8 cellular contexts compared by ENCODE assay signal in genomic region chr7:92133737-92134270, GRCh38. TPM values are rescaled to one million over a fixed set of nuclear protein-coding genes. Genes with fewer than 3 reads are reported as not detected.
DNase-seq lines count a peak whose midpoint lies in the region; ATAC-seq, FAIRE-seq and TF ChIP-seq lines count a peak whose summit lies in the region.

No MANE protein-coding gene starts in this region.

- H3K9me3 ChIP-seq in keratinocyte (ENCODE audit: control insufficient read depth, low read depth, low read length) = no peaks in the 10 kb centered on the region

- peaks cover 11% of the 10 kb centered on the region for H3K4me1 ChIP-seq in keratinocyte (ENCODE audit: control insufficient read depth, extremely low read depth, insufficient read depth, low read length)

- peak overlapping the region; percentile 97 for H3K9ac ChIP-seq in keratinocyte (ENCODE audit: control insufficient read depth, extremely low read depth, insufficient read depth, low read length)

- TF ChIP-seq CTCF in keratinocyte (optimal IDR thresholded peaks at IDR 0.05 in 1 of 3, IDR thresholded peaks at IDR 0.05 in 1 of 3, conservative IDR thresholded peaks at IDR 0.05 in 1 of 3; ENCODE audit: extremely low read depth in 1 of 3, insufficient read depth in 2 of 3, low read length in 3 of 3) = peak; percentile 66 to 83 (median 80)

- peak overlapping the region; percentile 93 for H3K4me2 ChIP-seq in keratinocyte (ENCODE audit: control insufficient read depth, extremely low read depth, insufficient read depth, low read depth, low read length)

- H3K27me3 ChIP-seq in keratinocyte (ENCODE audit: control insufficient read depth, extremely low read depth, insufficient read depth, low read length) = no peaks in the 10 kb centered on the region

- peak overlapping the region; percentile 97 for H2AFZ ChIP-seq in keratinocyte (ENCODE audit: control insufficient read depth, low read length)

- no peak for FAIRE-seq in keratinocyte (lab: Jason Lieb, UNC)

- no peaks in the 10 kb centered on the region for H3K9me1 ChIP-seq in keratinocyte (ENCODE audit: control insufficient read depth, extremely low read depth, insufficient read depth, low read length)

- DNase-seq in NCI-H187 (lab: John Stamatoyannopoulos, UW) (peak; percentile 35 to 55), NCI-H187 treated with DMSO at 0.1 percent for 48 hours (lab: John Stamatoyannopoulos, UW) (no peak), NCI-H1694 treated with DMSO at 0.1 percent for 48 hours (lab: John Stamatoyannopoulos, UW) (peak; percentile 65), keratinocyte (ENCODE audit: low read depth, low spot score) (no peak)
- peak; percentile 33 for DNase-seq in activated CD4-positive, CD25-positive, alpha-beta regulatory T cell treated with anti-CD3 and anti-CD28 coated beads, Interleukin-2, amount 50 U/mL, for 16 hours (ENCODE audit: low read depth, low spot score)
- peak; percentile 54 for DNase-seq in central memory CD4-positive, alpha-beta T cell
- peak; percentile 27 to 31 for DNase-seq in stimulated activated CD4-positive, alpha-beta T cell treated with anti-CD3 and anti-CD28 coated beads, Interleukin-15, amount 100 ng/mL, for 1 hour (ENCODE audit: low read depth in 1 of 2, low spot score in 1 of 2)

- peaks cover 11% of the 10 kb centered on the region for H4K20me1 ChIP-seq in keratinocyte (ENCODE audit: control insufficient read depth, extremely low read depth, insufficient read depth, low read length)

- H3K79me2 ChIP-seq in keratinocyte (ENCODE audit: control insufficient read depth, insufficient read depth, low read length) = peaks cover 54% of the 10 kb centered on the region

- peak overlapping the region; percentile 89 to 96 (median 89) for H3K4me3 ChIP-seq in keratinocyte (ENCODE audit: control insufficient read depth in 2 of 3, extremely low read depth in 1 of 3, insufficient read depth in 2 of 3, low read depth in 1 of 3, low read length in 3 of 3)

- H3K27ac ChIP-seq in keratinocyte (ENCODE audit: control insufficient read depth, insufficient read depth, low read length) = peak overlapping the region; percentile 98

- ATAC-seq in HG02884 (IDR thresholded peaks at IDR 0.05; ENCODE audit: unreplicated experiment) = peak; percentile 18

- dilution Hi-C loops in keratinocyte (cut with MboI; ENCODE audit: extremely low pct_ligation_motif_present, low sequenced_read_pairs) = no loop called here

- H3K36me3 ChIP-seq in keratinocyte (ENCODE audit: control insufficient read depth in 2 of 2, extremely low read depth in 1 of 2, insufficient read depth in 2 of 2, low read length in 2 of 2) = peaks cover 9% of the 10 kb centered on the region in 2 experiments

RNA-seq across cellular contexts. Expression of gene CYP51A1, which starts 0.5 kb away (rescaled TPM):
- polyA plus RNA-seq in keratinocyte = 27.3 to 55.1 TPM (median 47.1 TPM) in 3 replicates
- 21.0 TPM for polyA plus RNA-seq in keratinocyte (2011; ENCODE audit: low read depth)
- polyA plus RNA-seq in keratinocyte (2011; cell fraction: cytosol; rRNA removed) = 29.5 and 41.7 TPM in 2 replicates
- polyA plus RNA-seq in keratinocyte (2011; cell fraction: nucleus; rRNA removed) = 59.5 and 69.7 TPM in 2 replicates
- polyA plus RNA-seq in keratinocyte (2012; ENCODE audit: low replicate concordance) = 72.5 and 180 TPM in 2 replicates
- 30.5 to 62.3 TPM (median 34.2 TPM) in 3 replicates for polyA minus RNA-seq in keratinocyte
- polyA minus RNA-seq in keratinocyte (2011; cell fraction: cytosol; rRNA and poly(A)+ RNA removed) = 76.2 TPM
- polyA minus RNA-seq in keratinocyte (2011; cell fraction: nucleus; rRNA and poly(A)+ RNA removed) = 60.6 and 97.5 TPM in 2 replicates

RNA-seq across cellular contexts. Expression of gene LRRD1, which starts 45.1 kb away (rescaled TPM):
- 0.04 TPM in 2 of 3 replicates, not detected in the other for polyA plus RNA-seq in keratinocyte
- not detected for polyA plus RNA-seq in keratinocyte (2011; ENCODE audit: low read depth)
- not detected in 2 replicates for polyA plus RNA-seq in keratinocyte (2011; cell fraction: cytosol; rRNA removed)
- polyA plus RNA-seq in keratinocyte (2011; cell fraction: nucleus; rRNA removed) = 0.10 and 0.11 TPM in 2 replicates
- polyA plus RNA-seq in keratinocyte (2012; ENCODE audit: low replicate concordance) = 0.11 and 0.26 TPM in 2 replicates
- polyA minus RNA-seq in keratinocyte = not detected in 3 replicates
- polyA minus RNA-seq in keratinocyte (2011; cell fraction: cytosol; rRNA and poly(A)+ RNA removed) = not detected
- polyA minus RNA-seq in keratinocyte (2011; cell fraction: nucleus; rRNA and poly(A)+ RNA removed) = 0.54 TPM in 1 of 2 replicates, not detected in the other

Comparison
In these comparisons a context has a peak if more than half of its experiments do, and no peak if none do; other contexts are left out.
1. DNase-seq: peak in NCI-H187 (2 of 2), NCI-H1694 treated with DMSO at 0.1 percent for 48 hours (single experiment), activated CD4-positive, CD25-positive, alpha-beta regulatory T cell treated with anti-CD3 and anti-CD28 coated beads, Interleukin-2, amount 50 U/mL, for 16 hours (single experiment), central memory CD4-positive, alpha-beta T cell (single experiment) and stimulated activated CD4-positive, alpha-beta T cell treated with anti-CD3 and anti-CD28 coated beads, Interleukin-15, amount 100 ng/mL, for 1 hour (2 of 2); none in NCI-H187 treated with DMSO at 0.1 percent for 48 hours (single experiment) and keratinocyte (single experiment).